In genomic region chr5:84453405-84453804, GRCh38 we compare ENCODE assay signal across 9 cellular contexts.
"Had no signal": no experiment of that assay in that cellular context is flagged by ENCODE, and none has a peak within 500 bp of the region (broad histone marks: within the 10 kb centered on the region; RNA-seq: fewer than 3 reads in every experiment).

No MANE protein-coding gene starts in this region.

- H3K27ac Mint-ChIP-seq: GM23338, H9, HFFc6 had no signal

- H3K4me3 Mint-ChIP-seq: GM23338, H9, HFFc6 had no signal

- ATAC-seq: GM23338, HCT116 had no signal

- H3K4me3 ChIP-seq: GM23248, GM23338, HAP-1 had no signal

- H3K27ac ChIP-seq: GM23248 had no signal

- H3K4me1 ChIP-seq: HAP-1 had no signal

- H3K36me3 ChIP-seq: HAP-1 had no signal

- H3K9me3 ChIP-seq: HAP-1 had no signal

- H2AFZ ChIP-seq: GM23248, GM23338 had no signal

- H3K9ac ChIP-seq: GM23248 had no signal

- DNase-seq: GM23248, GOT3, H7, H9, HCEC 1CT, HFFc6 had no signal

- H3K4me1 Mint-ChIP-seq: GM23338, H9 had no signal

- H3K4me2 ChIP-seq: GM23338 had no signal
